ENCODE assay signal across 2 cellular contexts in genomic region chr7:123054357-123055133, GRCh38.
TF ChIP-seq lines count a peak whose summit lies in the region.

No MANE protein-coding gene starts in this region.

TF ChIP-seq in GM23338, 12 proteins besides CTCF, POLR2A, EP300 and RAD21 (continued from another document):
- TF ChIP-seq ZNF462 (CRISPR knock-in tag; IDR thresholded peaks at IDR 0.05): no peak
- TF ChIP-seq REST (IDR thresholded peaks at IDR 0.05; ENCODE audit: unreplicated experiment): no peak
- no peak for TF ChIP-seq EZH2 (IDR thresholded peaks at IDR 0.05; ENCODE audit: low read depth, unreplicated experiment)
- TF ChIP-seq CREB1 (CRISPR knock-in tag; IDR thresholded peaks at IDR 0.05; ENCODE audit: low read depth): no peak
- TF ChIP-seq ZNF331 (CRISPR knock-in tag; IDR thresholded peaks at IDR 0.05; ENCODE audit: low read depth): no peak
- no peak for TF ChIP-seq POLR2AphosphoS5 (IDR thresholded peaks at IDR 0.05; ENCODE audit: low read depth)
- no peak for TF ChIP-seq JUNB (IDR thresholded peaks at IDR 0.05; ENCODE audit: unreplicated experiment)
- no peak for TF ChIP-seq NANOG (IDR thresholded peaks at IDR 0.05; ENCODE audit: borderline replicate concordance)
- TF ChIP-seq STAT1 (IDR thresholded peaks at IDR 0.05; ENCODE audit: unreplicated experiment): no peak
- TF ChIP-seq EZH2phosphoT487 (IDR thresholded peaks at IDR 0.05; ENCODE audit: unreplicated experiment): no peak
- no peak for TF ChIP-seq ETS1 (IDR thresholded peaks at IDR 0.05)

TF ChIP-seq in WTC11, 78 proteins besides CTCF, POLR2A, EP300 and RAD21 (continued from another document):
- no peak for TF ChIP-seq MAX (CRISPR knock-in tag; IDR thresholded peaks at IDR 0.05)
- no peak for TF ChIP-seq TCF7 (CRISPR knock-in tag; IDR thresholded peaks at IDR 0.05; ENCODE audit: low read depth)
- TF ChIP-seq KAT7 (CRISPR knock-in tag; IDR thresholded peaks at IDR 0.05; ENCODE audit: borderline replicate concordance): no peak
- TF ChIP-seq TP53 (CRISPR knock-in tag; IDR thresholded peaks at IDR 0.05): no peak
- no peak for TF ChIP-seq ZNF232 (CRISPR knock-in tag; IDR thresholded peaks at IDR 0.05)
- no peak for TF ChIP-seq ERG (CRISPR knock-in tag; IDR thresholded peaks at IDR 0.05)
- TF ChIP-seq JUN (CRISPR knock-in tag; IDR thresholded peaks at IDR 0.05): no peak
- TF ChIP-seq ZNF423 (CRISPR knock-in tag; IDR thresholded peaks at IDR 0.05): no peak
- TF ChIP-seq SOX15 (CRISPR knock-in tag; IDR thresholded peaks at IDR 0.05): no peak
- no peak for TF ChIP-seq STAT6 (CRISPR knock-in tag; conservative IDR thresholded peaks at IDR 0.05; ENCODE audit: low read depth)
- TF ChIP-seq JAZF1 (CRISPR knock-in tag; IDR thresholded peaks at IDR 0.05): no peak
- no peak for TF ChIP-seq RELA (CRISPR knock-in tag; IDR thresholded peaks at IDR 0.05; ENCODE audit: borderline replicate concordance)
- TF ChIP-seq SP1 (CRISPR knock-in tag; conservative IDR thresholded peaks at IDR 0.05): no peak
- TF ChIP-seq SMAD3 (CRISPR knock-in tag; IDR thresholded peaks at IDR 0.05; ENCODE audit: borderline replicate concordance): no peak
